ENCODE assay signal across 20 cellular contexts in the genomic region with DNA sequence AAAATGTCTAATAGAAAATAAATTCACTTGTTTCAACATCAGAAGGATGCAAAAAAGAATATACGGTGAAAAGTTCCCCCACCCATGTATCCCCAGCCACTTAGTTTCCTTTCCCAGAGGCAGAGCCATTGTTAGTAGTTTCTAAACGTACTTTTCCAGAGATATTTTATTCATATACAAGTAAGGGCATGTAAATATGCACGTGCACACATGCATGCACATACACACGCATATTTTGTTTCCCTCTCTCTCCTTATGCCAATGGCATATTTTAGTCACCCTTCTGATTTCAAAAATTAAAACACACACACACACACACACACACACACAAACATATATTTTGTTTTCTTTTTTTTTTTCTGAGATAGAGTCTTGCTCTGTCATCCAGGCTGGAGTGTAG.
"Had no signal": no experiment of that assay in that cellular context is flagged by ENCODE, and none has a peak within 500 bp of the region (broad histone marks: within the 10 kb centered on the region; RNA-seq: fewer than 3 reads in every experiment).

No MANE protein-coding gene starts in this region.

- H3K27me3 ChIP-seq: cardiac muscle cell, heart left ventricle, neutrophil, ovary, right atrium auricular region, thyroid gland had no signal

- H3K4me3 ChIP-seq: cardiac muscle cell, heart left ventricle, ovary, psoas muscle, right atrium auricular region, thyroid gland had no signal

- H3K27me3 Mint-ChIP-seq: activated CD4-positive, alpha-beta T cell treated with anti-CD3 and anti-CD28 coated beads for 36 hours; activated naive CD4-positive, alpha-beta T cell treated with anti-CD3 and anti-CD28 coated beads, Interleukin-2, amount 10 ng/mL, durations not matched to agents 7 days and 5 days; natural killer cell treated with Interleukin-12 subunit alpha and Interleukin-12 subunit beta and Interleukin-15 and Interleukin-18, amount 100 ng/mL, for 72 hours had no signal

- H3K27ac ChIP-seq: cardiac muscle cell, heart left ventricle, neutrophil, ovary, psoas muscle, right atrium auricular region, thyroid gland had no signal

- H3K27ac Mint-ChIP-seq: activated CD4-positive, alpha-beta T cell treated with anti-CD3 and anti-CD28 coated beads for 36 hours; activated naive CD4-positive, alpha-beta T cell treated with anti-CD3 and anti-CD28 coated beads, Interleukin-2, amount 10 ng/mL, durations not matched to agents 7 days and 5 days; natural killer cell treated with Interleukin-12 subunit alpha and Interleukin-12 subunit beta and Interleukin-15 and Interleukin-18, amount 100 ng/mL, for 72 hours; WTC11 had no signal

- ATAC-seq: activated CD4-positive, alpha-beta T cell treated with anti-CD3 and anti-CD28 coated beads for 36 hours; heart left ventricle; natural killer cell treated with Interleukin-12 subunit alpha and Interleukin-12 subunit beta and Interleukin-15 and Interleukin-18, amount 100 ng/mL, for 72 hours; psoas muscle; WTC11 had no signal

- H3K9me3 ChIP-seq: neutrophil, ovary, psoas muscle, right atrium auricular region, thyroid gland had no signal

- H3K4me3 Mint-ChIP-seq: activated CD4-positive, alpha-beta T cell treated with anti-CD3 and anti-CD28 coated beads for 36 hours; activated naive CD4-positive, alpha-beta T cell treated with anti-CD3 and anti-CD28 coated beads, Interleukin-2, amount 10 ng/mL, durations not matched to agents 7 days and 5 days; natural killer cell treated with Interleukin-12 subunit alpha and Interleukin-12 subunit beta and Interleukin-15 and Interleukin-18, amount 100 ng/mL, for 72 hours; WTC11 had no signal

- H3K36me3 ChIP-seq: cardiac muscle cell, heart left ventricle, neutrophil, ovary, right atrium auricular region, thyroid gland had no signal

- DNase-seq: activated CD4-positive, alpha-beta T cell treated with anti-CD3 and anti-CD28 coated beads, Interleukin-2, amount 50 U/mL, for 4 hours; activated effector memory CD4-positive, alpha-beta T cell treated with anti-CD3 and anti-CD28 coated beads, Interleukin-2, amount 50 U/mL, for 16 hours; activated naive CD4-positive, alpha-beta T cell treated with anti-CD3 and anti-CD28 coated beads, Interleukin-2, amount 10 ng/mL, durations not matched to agents 7 days and 5 days; amygdala; effector memory CD4-positive, alpha-beta T cell; heart left ventricle; islet precursor cell; midbrain; psoas muscle; stimulated activated CD4-positive, alpha-beta T cell treated with anti-CD3 and anti-CD28 coated beads, Interleukin-12 subunit alpha, Interleukin-12 subunit beta, amount 100 ng/mL, for 4 hours; stimulated activated CD4-positive, alpha-beta T cell treated with anti-CD3 and anti-CD28 coated beads, Interleukin-4, amount 100 ng/mL, for 4 hours; T1000; thyroid gland had no signal
